ENCODE assay signal across 29 cellular contexts in the genomic region with DNA sequence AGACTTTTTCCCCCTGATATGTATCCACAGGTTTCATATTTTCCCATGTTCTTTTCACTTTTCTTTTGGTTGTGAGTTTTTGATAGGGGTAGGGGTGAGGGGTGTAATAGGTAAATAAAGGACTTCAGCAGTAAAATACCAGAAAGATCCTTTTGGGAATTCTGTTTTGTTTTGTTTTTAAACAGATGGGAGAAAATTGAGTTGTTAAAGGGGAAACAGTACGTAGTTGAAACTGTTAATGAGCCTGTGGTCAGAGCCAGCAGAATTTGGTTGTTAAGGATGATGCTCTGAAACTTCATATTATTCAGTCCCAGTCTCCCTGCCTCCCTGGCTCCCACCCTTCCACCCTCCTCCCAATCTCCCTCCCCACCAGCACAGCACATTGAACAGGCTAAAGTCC.
"Had no signal": no experiment of that assay in that cellular context is flagged by ENCODE, and none has a peak within 500 bp of the region (broad histone marks: within the 10 kb centered on the region; RNA-seq: fewer than 3 reads in every experiment).

No MANE protein-coding gene starts in this region.

- H3K4me1 ChIP-seq: ascending aorta, breast epithelium, Peyer's patch, SJSA1 had no signal

- H3K4me3 ChIP-seq: ascending aorta, breast epithelium, MG63, SJSA1 had no signal

- H3K9ac ChIP-seq: SK-N-SH had no signal

- H3K4me2 ChIP-seq: SK-N-SH had no signal

- H3K9me2 ChIP-seq: SK-N-SH had no signal

- H3K27ac ChIP-seq: ascending aorta, breast epithelium, SJSA1 had no signal

- H3K27me3 ChIP-seq: ascending aorta, breast epithelium, MG63, Peyer's patch, SJSA1 had no signal

- H3K9me3 ChIP-seq: ascending aorta, breast epithelium, MG63, Peyer's patch, SJSA1, SK-N-SH had no signal

- DNase-seq: activated CD4-positive, alpha-beta T cell treated with anti-CD3 and anti-CD28 coated beads for 36 hours; activated CD4-positive, alpha-beta T cell treated with anti-CD3 and anti-CD28 coated beads, Interleukin-2, amount 10 ng/mL, durations not matched to agents 7 days and 5 days; activated CD4-positive, alpha-beta T cell treated with anti-CD3 and anti-CD28 coated beads, Interleukin-2, amount 50 U/mL, for 48 hours; activated CD8-positive, alpha-beta T cell treated with anti-CD3 and anti-CD28 coated beads, Interleukin-2, amount 10 ng/mL, durations not matched to agents 7 days and 5 days; activated gamma-delta T cell; activated naive CD4-positive, alpha-beta T cell treated with Interleukin-2 at 50 U/mL for 16 hours; activated naive CD8-positive, alpha-beta T cell treated with anti-CD3 and anti-CD28 coated beads, Interleukin-2, amount 10 ng/mL, durations not matched to agents 7 days and 5 days; activated T-cell treated with anti-CD3 and anti-CD28 coated beads, Interleukin-2, amount 50 U/mL, for 24 hours; amygdala; Karpas-422; MG63; NCI-H1048; NCI-H1105 treated with DMSO at 0.1 percent for 48 hours; NCI-H1436; NCI-H1694; NCI-H1930; NCI-H2081 treated with DMSO at 0.1 percent for 48 hours; NCI-H510A; NCI-H526; NCI-H748 treated with DMSO at 0.1 percent for 48 hours; NK-92 treated with Interleukin-12 subunit alpha and Interleukin-12 subunit beta, amount 100 ng/mL, for 24 hours; Peyer's patch; RPMI8226; SHP77 treated with DMSO at 0.1 percent for 48 hours; SK-N-SH had no signal

- ATAC-seq: activated CD4-positive, alpha-beta T cell treated with anti-CD3 and anti-CD28 coated beads for 36 hours; activated CD8-positive, alpha-beta T cell treated with anti-CD3 and anti-CD28 coated beads, Interleukin-2, amount 10 ng/mL, durations not matched to agents 7 days and 5 days; PC-3 had no signal

- H3K36me3 ChIP-seq: ascending aorta, breast epithelium, Peyer's patch, SJSA1 had no signal
